1 cellular context compared by ENCODE assay signal in genomic region chr13:51478418-51479198, GRCh38.
TF ChIP-seq lines count a peak whose summit lies in the region.

No MANE protein-coding gene starts in this region.

TF ChIP-seq in HCT116, 20 proteins besides CTCF, POLR2A, EP300 and RAD21:
- TF ChIP-seq POLR2AphosphoS5 (IDR thresholded peaks at IDR 0.05; ENCODE audit: low read depth, low read length) (no peak), CEBPB (IDR thresholded peaks at IDR 0.05; ENCODE audit: low read depth) (no peak), TCF7L2 (IDR thresholded peaks at IDR 0.05; ENCODE audit: borderline replicate concordance, extremely low read depth, insufficient read depth, insufficient read length) (no peak), EZH2 (IDR thresholded peaks at IDR 0.05) (no peak), REST (IDR thresholded peaks at IDR 0.05; ENCODE audit: low read depth) (no peak), ELF1 (IDR thresholded peaks at IDR 0.05; ENCODE audit: borderline replicate concordance, low read depth) (no peak), ZBTB33 (IDR thresholded peaks at IDR 0.05; ENCODE audit: extremely low read depth, insufficient replicate concordance, low read length) (no peak), SP1 (IDR thresholded peaks at IDR 0.05; ENCODE audit: low read depth) (no peak), EGR1 (IDR thresholded peaks at IDR 0.05; ENCODE audit: low read depth) (no peak), ZNF274 (IDR thresholded peaks at IDR 0.05; ENCODE audit: low read depth, low read length) (no peak), SIN3A (IDR thresholded peaks at IDR 0.05; ENCODE audit: low read depth) (no peak), SRF (IDR thresholded peaks at IDR 0.05; ENCODE audit: low read depth) (no peak)
- TF ChIP-seq, protein P1, sequence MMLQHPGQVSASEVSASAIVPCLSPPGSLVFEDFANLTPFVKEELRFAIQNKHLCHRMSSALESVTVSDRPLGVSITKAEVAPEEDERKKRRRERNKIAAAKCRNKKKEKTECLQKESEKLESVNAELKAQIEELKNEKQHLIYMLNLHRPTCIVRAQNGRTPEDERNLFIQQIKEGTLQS (IDR thresholded peaks at IDR 0.05), result no peak
- TF ChIP-seq, protein P2, sequence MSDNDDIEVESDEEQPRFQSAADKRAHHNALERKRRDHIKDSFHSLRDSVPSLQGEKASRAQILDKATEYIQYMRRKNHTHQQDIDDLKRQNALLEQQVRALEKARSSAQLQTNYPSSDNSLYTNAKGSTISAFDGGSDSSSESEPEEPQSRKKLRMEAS (IDR thresholded peaks at IDR 0.05), result no peak
